25 cellular contexts compared by ENCODE assay signal in the genomic region with DNA sequence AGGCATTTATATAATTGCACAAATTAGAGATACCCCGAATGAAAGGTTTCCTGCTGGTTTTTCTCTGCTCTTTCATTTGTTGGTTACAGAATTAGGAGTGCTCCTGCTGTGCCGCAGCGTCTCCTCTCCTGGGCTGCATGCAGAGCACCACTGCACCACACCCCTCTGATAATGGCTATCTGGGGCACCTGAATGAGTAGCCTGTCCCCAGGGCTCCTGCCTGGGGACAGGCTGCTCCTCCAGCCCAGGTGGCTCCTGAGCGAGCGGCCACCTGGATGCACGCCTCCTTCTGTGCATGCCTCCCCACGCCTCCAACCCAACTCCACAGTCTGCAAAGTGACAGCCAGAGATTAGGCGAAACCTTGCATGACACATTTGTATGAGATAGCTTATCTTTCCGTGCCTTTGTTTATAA.
A peak's percentile ranks its signal among the peaks of the same experiment; 100 is the strongest.
DNase-seq lines count a peak whose midpoint lies in the region; ATAC-seq and TF ChIP-seq lines count a peak whose summit lies in the region.
"Had no signal": no experiment of that assay in that cellular context is flagged by ENCODE, and none has a peak within 500 bp of the region (broad histone marks: within the 10 kb centered on the region; RNA-seq: fewer than 3 reads in every experiment).

No MANE protein-coding gene starts in this region.

- no peak overlapping the region for H4K8ac ChIP-seq in IMR-90 (ENCODE audit: low read depth in 2 of 2, low read length in 2 of 2)

- H3K4me3 ChIP-seq in IMR-90 (ENCODE audit: insufficient read depth, low read depth, low read length): no peak overlapping the region
- H3K4me3 ChIP-seq in foreskin fibroblast (ENCODE audit: low read depth in 1 of 2, low read length in 2 of 2): no peak overlapping the region
- no peak overlapping the region for H3K4me3 ChIP-seq in vagina
- H3K4me3 ChIP-seq: heart left ventricle, MG63, SK-N-MC had no signal

- in situ Hi-C loops in IMR-90 (cut with MboI; ENCODE audit: low sequenced_read_pairs) (no loop called here), KBM-7 (cut with MboI; ENCODE audit: low pct_unique_long_range_greater_than_20kb, low sequenced_read_pairs) (no loop called here)

- no peak overlapping the region for H3K23ac ChIP-seq in IMR-90 (ENCODE audit: low read depth, low read length)

- H3K36me3 ChIP-seq in IMR-90 (ENCODE audit: control insufficient read depth, insufficient read depth, low read length) (no peaks in the 10 kb centered on the region), vagina (no peaks in the 10 kb centered on the region)
- H3K36me3 ChIP-seq: heart left ventricle, MG63 had no signal

- H2BK120ac ChIP-seq in IMR-90 (ENCODE audit: low read depth, low read length): no peak overlapping the region

- H2BK15ac ChIP-seq in IMR-90 (ENCODE audit: low read depth, low read length): no peak overlapping the region

- CTCF ChIA-PET in IMR-90 (lab: Yijun Ruan, JAX): no interaction called here

- no peak overlapping the region for H2AK9ac ChIP-seq in IMR-90 (replicated peaks; ENCODE audit: low read depth, low read length, poor library complexity)

- no peak overlapping the region for H3K14ac ChIP-seq in IMR-90 (replicated peaks; ENCODE audit: low read depth, low read length)

- no CpG with 5 or more reads among the region's 9 CpGs for WGBS in IMR-90 (ENCODE audit: extremely low coverage in 2 of 2, insufficient read length in 1 of 2), 2 experiments

- no peaks in the 10 kb centered on the region for H4K20me1 ChIP-seq in IMR-90 (ENCODE audit: insufficient read depth, low read length)

- TF ChIP-seq POLR2A in IMR-90 (IDR thresholded peaks at IDR 0.05; ENCODE audit: low read depth, low read length): no peak
- no peak for TF ChIP-seq POLR2A in vagina (IDR thresholded peaks at IDR 0.05)

- DNase-seq in ELF-1 (ENCODE audit: low read depth, low spot score): peak; percentile 71
- DNase-seq in IMR-90: no peak
- peak; percentile 81 for DNase-seq in NCI-H748 treated with DMSO at 0.1 percent for 48 hours (lab: John Stamatoyannopoulos, UW)
- peak; percentile 50 for DNase-seq in iPS-NIHi7 (ENCODE audit: extremely low spot score)
- DNase-seq in foreskin fibroblast: no peak
- no peak for DNase-seq in SKM-1 (lab: John Stamatoyannopoulos, UW; ENCODE audit: unreplicated experiment)
- no peak for DNase-seq in KBM-7
- DNase-seq in vagina (ENCODE audit: extremely low spot score in 2 of 2): no peak
- DNase-seq: activated B cell treated with CpG ODN at 0.5 μM for 24 hours; activated CD4-positive, alpha-beta T cell treated with anti-CD3 and anti-CD28 coated beads, Interleukin-2, amount 50 U/mL, for 48 hours; activated naive CD8-positive, alpha-beta T cell treated with anti-CD3 and anti-CD28 coated beads, Interleukin-2, amount 10 ng/mL, durations not matched to agents 7 days and 5 days; DMS 273 treated with DMSO at 0.1 percent for 48 hours; effector CD4-positive, alpha-beta T cell; GOT3; heart left ventricle; MG63; naive thymus-derived CD4-positive, alpha-beta T cell; NCI-H1436; NCI-H446 treated with DMSO at 0.1 percent for 48 hours; occipital lobe; small intestine; stimulated activated CD4-positive, alpha-beta T cell treated with anti-CD3 and anti-CD28 coated beads, Interleukin-1b, Interleukin-23, amount 100 ng/mL, for 48 hours; T-helper 2 cell; trophoblast cell had no signal

- BruUV-seq in IMR-90 (replicated peaks; lab: Mats Ljungman, UMichigan): no TSS peak

- POLR2A ChIA-PET in IMR-90 (lab: Charles Lee; ENCODE audit: unreplicated experiment): no interaction called here

- H3K27ac ChIP-seq in IMR-90 (ENCODE audit: insufficient read depth, low read length) (no peak overlapping the region), vagina (no peak overlapping the region)
- H3K27ac ChIP-seq: heart left ventricle, SK-N-MC had no signal

- H3K56ac ChIP-seq in IMR-90 (ENCODE audit: extremely low read depth, insufficient read depth, low read length): no peak overlapping the region

- H2AFZ ChIP-seq in IMR-90 (replicated peaks; ENCODE audit: low read length, poor library complexity): peak overlapping the region; percentile 58

- no peak overlapping the region for H2AK5ac ChIP-seq in IMR-90 (ENCODE audit: low read depth, low read length)

- TF ChIP-seq RAD21 in IMR-90 (IDR thresholded peaks at IDR 0.05; ENCODE audit: low read length): no peak

- H2BK5ac ChIP-seq in IMR-90 (ENCODE audit: low read depth, low read length, poor library complexity, severe bottlenecking): no peak overlapping the region

- H3K4me2 ChIP-seq in IMR-90 (ENCODE audit: low read depth, low read length): no peak overlapping the region

- dilution Hi-C loops in IMR-90 (cut with HindIII; ENCODE audit: low sequenced_read_pairs, unreplicated experiment): no loop called here

- H2BK20ac ChIP-seq in IMR-90 (ENCODE audit: low read depth, low read length): no peak overlapping the region

- H3K9me1 ChIP-seq in IMR-90 (ENCODE audit: insufficient read depth, low read length): no peaks in the 10 kb centered on the region

- H3K4me1 ChIP-seq in IMR-90 (ENCODE audit: control insufficient read depth, insufficient read depth, low read length) (peaks cover 5% of the 10 kb centered on the region), vagina (no peaks in the 10 kb centered on the region)
- H3K4me1 ChIP-seq: heart left ventricle had no signal

- no peak overlapping the region for H3K4ac ChIP-seq in IMR-90 (ENCODE audit: low read depth, low read length)

- intact Hi-C loops in IMR-90 (cut with micrococcal nuclease) (no loop called here), vagina (cut with DNase I) (no loop called here)

- no peak overlapping the region for H4K91ac ChIP-seq in IMR-90 (ENCODE audit: insufficient read depth, low read depth, low read length)

- H3K27me3 ChIP-seq in IMR-90 (ENCODE audit: control insufficient read depth, insufficient read depth, low read length) (peaks cover 4% of the 10 kb centered on the region; the same call in 1 of the 2 replicates), vagina (no peaks in the 10 kb centered on the region)
- H3K27me3 ChIP-seq: heart left ventricle, MG63 had no signal

- no peak overlapping the region for H4K5ac ChIP-seq in IMR-90 (ENCODE audit: low read depth, low read length)

- ATAC-seq in IMR-90 (ENCODE audit: low read depth): no peak
- ATAC-seq: heart left ventricle; naive thymus-derived CD4-positive, alpha-beta T cell had no signal

- H3K18ac ChIP-seq in IMR-90 (ENCODE audit: low read depth, low read length): no peak overlapping the region

- TF ChIP-seq CTCF in IMR-90 (conservative IDR thresholded peaks at IDR 0.05; ENCODE audit: low read depth, low read length): no peak
- TF ChIP-seq CTCF in foreskin fibroblast (IDR thresholded peaks at IDR 0.05; ENCODE audit: low read depth, low read length): no peak
- no peak for TF ChIP-seq CTCF in vagina (IDR thresholded peaks at IDR 0.05)

- no peaks in the 10 kb centered on the region for H3K9me3 ChIP-seq in IMR-90 (ENCODE audit: control insufficient read depth, insufficient read depth, low read length)
- no peaks in the 10 kb centered on the region for H3K9me3 ChIP-seq in vagina
- H3K9me3 ChIP-seq: heart left ventricle, MG63 had no signal

- H3K9ac ChIP-seq in IMR-90 (ENCODE audit: low read depth, low read length): no peak overlapping the region

- no peaks in the 10 kb centered on the region for H3K79me1 ChIP-seq in IMR-90 (ENCODE audit: low read depth in 1 of 2, low read length in 2 of 2)

TF ChIP-seq in IMR-90, 13 proteins besides CTCF, POLR2A, EP300 and RAD21:
- no peak for TF ChIP-seq FOS (IDR thresholded peaks at IDR 0.05; ENCODE audit: low read depth, low read length)
- TF ChIP-seq, protein P1, sequence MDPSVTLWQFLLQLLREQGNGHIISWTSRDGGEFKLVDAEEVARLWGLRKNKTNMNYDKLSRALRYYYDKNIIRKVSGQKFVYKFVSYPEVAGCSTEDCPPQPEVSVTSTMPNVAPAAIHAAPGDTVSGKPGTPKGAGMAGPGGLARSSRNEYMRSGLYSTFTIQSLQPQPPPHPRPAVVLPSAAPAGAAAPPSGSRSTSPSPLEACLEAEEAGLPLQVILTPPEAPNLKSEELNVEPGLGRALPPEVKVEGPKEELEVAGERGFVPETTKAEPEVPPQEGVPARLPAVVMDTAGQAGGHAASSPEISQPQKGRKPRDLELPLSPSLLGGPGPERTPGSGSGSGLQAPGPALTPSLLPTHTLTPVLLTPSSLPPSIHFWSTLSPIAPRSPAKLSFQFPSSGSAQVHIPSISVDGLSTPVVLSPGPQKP (IDR thresholded peaks at IDR 0.05; ENCODE audit: borderline replicate concordance, low read depth, low read length): no peak
- TF ChIP-seq SMC3 (IDR thresholded peaks at IDR 0.05; ENCODE audit: low read depth, low read length): no peak
- no peak for TF ChIP-seq BHLHE40 (IDR thresholded peaks at IDR 0.05; ENCODE audit: low read depth, low read length)
- TF ChIP-seq MXI1 (IDR thresholded peaks at IDR 0.05; ENCODE audit: borderline replicate concordance, low read depth, low read length): no peak
- TF ChIP-seq, protein P2, sequence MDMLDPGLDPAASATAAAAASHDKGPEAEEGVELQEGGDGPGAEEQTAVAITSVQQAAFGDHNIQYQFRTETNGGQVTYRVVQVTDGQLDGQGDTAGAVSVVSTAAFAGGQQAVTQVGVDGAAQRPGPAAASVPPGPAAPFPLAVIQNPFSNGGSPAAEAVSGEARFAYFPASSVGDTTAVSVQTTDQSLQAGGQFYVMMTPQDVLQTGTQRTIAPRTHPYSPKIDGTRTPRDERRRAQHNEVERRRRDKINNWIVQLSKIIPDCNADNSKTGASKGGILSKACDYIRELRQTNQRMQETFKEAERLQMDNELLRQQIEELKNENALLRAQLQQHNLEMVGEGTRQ (IDR thresholded peaks at IDR 0.05; ENCODE audit: low read depth, low read length): no peak
- no peak for TF ChIP-seq MAZ (IDR thresholded peaks at IDR 0.05; ENCODE audit: borderline replicate concordance, low read depth, low read length)
- no peak for TF ChIP-seq CEBPB (IDR thresholded peaks at IDR 0.05; ENCODE audit: low read depth, low read length)
- TF ChIP-seq RFX5 (IDR thresholded peaks at IDR 0.05; ENCODE audit: low read depth, low read length): no peak
- TF ChIP-seq RCOR1 (IDR thresholded peaks at IDR 0.05; ENCODE audit: insufficient replicate concordance, low read length): no peak
TF ChIP-seq in IMR-90: peak in this region for 0.

Comparison
In these comparisons a context has a peak if more than half of its experiments do, and no peak if none do; other contexts are left out.
1. DNase-seq: peak in ELF-1 (single experiment), NCI-H748 treated with DMSO at 0.1 percent for 48 hours (single experiment) and iPS-NIHi7 (single experiment); none in IMR-90 (single experiment), foreskin fibroblast (0 of 2), SKM-1 (single experiment), KBM-7 (single experiment) and vagina (0 of 2).